Comparison of ENCODE assay signal across 8 cellular contexts in genomic region chr4:680931-681645, GRCh38. TPM values are rescaled to one million over a fixed set of nuclear protein-coding genes. Genes with fewer than 3 reads are reported as not detected.
DNase-seq lines count a peak whose midpoint lies in the region; ATAC-seq and TF ChIP-seq lines count a peak whose summit lies in the region.

No MANE protein-coding gene starts in this region.

- H3K4me1 ChIP-seq in stomach smooth muscle (ENCODE audit: control insufficient read depth, insufficient read depth, low read length) = peaks cover 19% of the 10 kb centered on the region

- no peaks in the 10 kb centered on the region for H4K20me1 ChIP-seq in SU-DHL-6 (ENCODE audit: low read depth, low read length)

- H3K9ac ChIP-seq in SU-DHL-6 (ENCODE audit: low read length) = peak overlapping the region; percentile 5; the same call in 1 of the 2 replicates
- no peak overlapping the region for H3K9ac ChIP-seq in stomach smooth muscle (ENCODE audit: low read length in 2 of 2)

- H2AFZ ChIP-seq in SU-DHL-6 (ENCODE audit: low read depth, low read length, severe bottlenecking) = no peak overlapping the region

- no peaks in the 10 kb centered on the region for H3K79me2 ChIP-seq in SU-DHL-6 (ENCODE audit: insufficient read depth, low read length)

- H3K9me3 ChIP-seq in SU-DHL-6 (ENCODE audit: insufficient read depth, low read length) (no peaks in the 10 kb centered on the region), stomach smooth muscle (ENCODE audit: control insufficient read depth in 2 of 2, low read length in 2 of 2) (no peaks in the 10 kb centered on the region)

- H3K36me3 ChIP-seq in SU-DHL-6 (ENCODE audit: low read length) = no peaks in the 10 kb centered on the region
- no peaks in the 10 kb centered on the region for H3K36me3 ChIP-seq in stomach smooth muscle (ENCODE audit: control insufficient read depth in 2 of 2, insufficient read depth in 2 of 2, low read length in 2 of 2)

- peak overlapping the region; percentile 24 for H3K4me2 ChIP-seq in SU-DHL-6 (ENCODE audit: low read depth, low read length, poor library complexity, severe bottlenecking)

- H3K27me3 ChIP-seq in SU-DHL-6 (ENCODE audit: low read length) (no peaks in the 10 kb centered on the region), stomach smooth muscle (ENCODE audit: control insufficient read depth in 1 of 2, insufficient read depth in 2 of 2, low read length in 2 of 2) (peaks cover 30% of the 10 kb centered on the region in 2 donors)

- no peak for TF ChIP-seq CTCF in SU-DHL-6 (IDR thresholded peaks at IDR 0.05; ENCODE audit: insufficient read depth, low read length, poor library complexity, severe bottlenecking)
- no peak for TF ChIP-seq CTCF in cardiac fibroblast (IDR thresholded peaks at IDR 0.05; ENCODE audit: low read depth, low read length)

- no peaks in the 10 kb centered on the region for H3K9me2 ChIP-seq in SU-DHL-6 (replicated peaks; ENCODE audit: insufficient read depth, low read length)

- peak; percentile 33 for DNase-seq in stimulated activated CD4-positive, alpha-beta T cell treated with anti-CD3 and anti-CD28 coated beads, Interleukin-12 subunit alpha, Interleukin-12 subunit beta, amount 100 ng/mL, for 4 hours
- DNase-seq in stimulated activated CD4-positive, alpha-beta T cell treated with anti-CD3 and anti-CD28 coated beads, Interleukin-2, amount 100 ng/mL, for 48 hours = no peak
- DNase-seq in cardiac fibroblast (ENCODE audit: low read depth in 2 of 2) (peak in 1 of 2 donors; percentile 54), left lobe of liver (ENCODE audit: low spot score) (no peak)

- no peak overlapping the region for H3K27ac ChIP-seq in SU-DHL-6 (ENCODE audit: low read depth, low read length)
- H3K27ac ChIP-seq in stomach smooth muscle (ENCODE audit: low read length) = no peak overlapping the region

- H3K4me3 ChIP-seq in SU-DHL-6 (ENCODE audit: insufficient read depth, low read length, poor library complexity, severe bottlenecking) (no peak overlapping the region), cardiac fibroblast (replicated peaks in 1 of 2; ENCODE audit: low read depth in 2 of 2, low read length in 2 of 2) (peak overlapping the region; percentile 35 to 48), stomach smooth muscle (ENCODE audit: low read length in 2 of 2) (peak overlapping the region; percentile 8 to 63)

- ATAC-seq in left lobe of liver (peak; percentile 8), GM21825 (IDR thresholded peaks at IDR 0.05; ENCODE audit: unreplicated experiment) (no peak), GM18520 (IDR thresholded peaks at IDR 0.05; ENCODE audit: unreplicated experiment) (no peak)

- H3F3A ChIP-seq in SU-DHL-6 (ENCODE audit: insufficient read depth) = peaks cover 22% of the 10 kb centered on the region

RNA-seq across cellular contexts. Expression of gene MYL5, which starts 6.7 kb away (rescaled TPM):
- total RNA-seq in left lobe of liver = 7.4 TPM

RNA-seq across cellular contexts. Expression of gene ATP5ME, which starts 7.0 kb away (rescaled TPM):
- 203 TPM for total RNA-seq in left lobe of liver

RNA-seq across cellular contexts. Expression of gene SLC49A3, which starts 7.9 kb away (rescaled TPM):
- total RNA-seq in left lobe of liver = 7.6 TPM

RNA-seq across cellular contexts. Expression of gene PCGF3, which starts 24.5 kb away (rescaled TPM):
- 16.6 TPM for total RNA-seq in left lobe of liver

RNA-seq across cellular contexts. Expression of gene PDE6B, which starts 55.7 kb away (rescaled TPM):
- total RNA-seq in left lobe of liver = 0.83 TPM
